8 cellular contexts compared by ENCODE assay signal in genomic region chr7:66100408-66101050, GRCh38. TPM values are rescaled to one million over a fixed set of nuclear protein-coding genes. Genes with fewer than 3 reads are reported as not detected.
A peak's percentile ranks its signal among the peaks of the same experiment; 100 is the strongest.
DNase-seq lines count a peak whose midpoint lies in the region; ATAC-seq and TF ChIP-seq lines count a peak whose summit lies in the region.

No MANE protein-coding gene starts in this region.

- peaks cover 11% of the 10 kb centered on the region for H3K4me1 Mint-ChIP-seq in stimulated activated naive CD8-positive, alpha-beta T cell treated with anti-CD3 and anti-CD28 coated beads, Interleukin-15, Interleukin-2, amounts not matched to agents 100 ng/mL and 50 ng/mL, for 24 hours (ENCODE audit: low read depth)
- peaks cover 11% of the 10 kb centered on the region for H3K4me1 Mint-ChIP-seq in WTC11

- peaks cover 0 to 13% (median 0%) of the 10 kb centered on the region in 4 donors for H3K4me1 ChIP-seq in tibial nerve

- no peak for TF ChIP-seq CTCF in WTC11 (IDR thresholded peaks at IDR 0.05)
- no peak for TF ChIP-seq CTCF in kidney epithelial cell (IDR thresholded peaks at IDR 0.05; ENCODE audit: insufficient read depth, low read length, poor library complexity, severe bottlenecking)
- no peak for TF ChIP-seq CTCF in tibial nerve (IDR thresholded peaks at IDR 0.05)

- no peaks in the 10 kb centered on the region for H3K9me3 ChIP-seq in tibial nerve

- H3K27ac Mint-ChIP-seq in stimulated activated naive CD8-positive, alpha-beta T cell treated with anti-CD3 and anti-CD28 coated beads, Interleukin-15, Interleukin-2, amounts not matched to agents 100 ng/mL and 50 ng/mL, for 24 hours = peak overlapping the region; percentile 86
- H3K27ac Mint-ChIP-seq in WTC11 = peak overlapping the region; percentile 89

- no peak for ATAC-seq in stimulated activated naive CD8-positive, alpha-beta T cell treated with anti-CD3 and anti-CD28 coated beads, Interleukin-15, Interleukin-2, amounts not matched to agents 100 U/mL and 50 U/mL, for 24 hours
- ATAC-seq in WTC11 = no peak

- no peak for DNase-seq in stimulated activated naive CD8-positive, alpha-beta T cell treated with anti-CD3 and anti-CD28 coated beads, Interleukin-15, Interleukin-2, amounts not matched to agents 100 U/mL and 50 U/mL, for 24 hours
- no peak for DNase-seq in WTC11 (ENCODE audit: low spot score)
- DNase-seq in kidney epithelial cell (ENCODE audit: low read depth) = no peak
- DNase-seq in tibial nerve (ENCODE audit: low spot score in 2 of 2) = no peak
- DNase-seq in stimulated activated CD4-positive, alpha-beta T cell treated with anti-CD3 and anti-CD28 coated beads, Interleukin-2, amount 100 ng/mL, for 48 hours = no peak
- DNase-seq in HK-2 (ENCODE audit: unreplicated experiment) = no peak
- DNase-seq in DMS 273 (lab: John Stamatoyannopoulos, UW; ENCODE audit: unreplicated experiment) = no peak

- WGBS in tibial nerve, 2 donors = 55 to 68% methylated on average over 12 of the region's 12 CpGs

- H3K4me3 ChIP-seq in kidney epithelial cell (ENCODE audit: low read depth, low read length) (peak overlapping the region; percentile 23), tibial nerve (peak overlapping the region in 3 of 4 donors; percentile 19 to 56 (median 42))

- no peak for TF ChIP-seq EP300 in tibial nerve (IDR thresholded peaks at IDR 0.05)

- H3K27me3 ChIP-seq in kidney epithelial cell (ENCODE audit: control insufficient read depth, insufficient read depth, low read length) (no peaks in the 10 kb centered on the region), tibial nerve (no peaks in the 10 kb centered on the region)

- no peaks in the 10 kb centered on the region for H3K36me3 Mint-ChIP-seq in stimulated activated naive CD8-positive, alpha-beta T cell treated with anti-CD3 and anti-CD28 coated beads, Interleukin-15, Interleukin-2, amounts not matched to agents 100 ng/mL and 50 ng/mL, for 24 hours (ENCODE audit: low read depth)
- H3K36me3 Mint-ChIP-seq in WTC11 = no peaks in the 10 kb centered on the region

- no peaks in the 10 kb centered on the region for H3K27me3 Mint-ChIP-seq in stimulated activated naive CD8-positive, alpha-beta T cell treated with anti-CD3 and anti-CD28 coated beads, Interleukin-15, Interleukin-2, amounts not matched to agents 100 ng/mL and 50 ng/mL, for 24 hours
- H3K27me3 Mint-ChIP-seq in WTC11 (ENCODE audit: low read depth) = no peaks in the 10 kb centered on the region

- POLR2A ChIA-PET in WTC11 (lab: Charles Lee) = no interaction called here

- CTCF ChIA-PET in WTC11 (lab: Charles Lee) = no interaction called here

- TF ChIP-seq POLR2A in tibial nerve (IDR thresholded peaks at IDR 0.05) = no peak

- peak overlapping the region in 3 of 4 donors; percentile 87 to 91 (median 89) for H3K27ac ChIP-seq in tibial nerve

- peak overlapping the region; percentile 77 for H3K4me3 Mint-ChIP-seq in stimulated activated naive CD8-positive, alpha-beta T cell treated with anti-CD3 and anti-CD28 coated beads, Interleukin-15, Interleukin-2, amounts not matched to agents 100 ng/mL and 50 ng/mL, for 24 hours
- H3K4me3 Mint-ChIP-seq in WTC11 = peak overlapping the region; percentile 58

- H3K36me3 ChIP-seq in kidney epithelial cell (ENCODE audit: control insufficient read depth, insufficient read depth, low read length) (no peaks in the 10 kb centered on the region), tibial nerve (no peaks in the 10 kb centered on the region)

- H3K9me3 Mint-ChIP-seq in stimulated activated naive CD8-positive, alpha-beta T cell treated with anti-CD3 and anti-CD28 coated beads, Interleukin-15, Interleukin-2, amounts not matched to agents 100 ng/mL and 50 ng/mL, for 24 hours = no peaks in the 10 kb centered on the region
- H3K9me3 Mint-ChIP-seq in WTC11 = no peaks in the 10 kb centered on the region

TF ChIP-seq in WTC11, 78 proteins besides CTCF, POLR2A, EP300 and RAD21:
- no peak for TF ChIP-seq GRHL2 (CRISPR knock-in tag; IDR thresholded peaks at IDR 0.05; ENCODE audit: insufficient replicate concordance, severe bottlenecking)
- TF ChIP-seq ZBTB43 (CRISPR knock-in tag; IDR thresholded peaks at IDR 0.05) = no peak
- TF ChIP-seq ZNF263 (CRISPR knock-in tag; IDR thresholded peaks at IDR 0.05; ENCODE audit: low read depth) = peak; percentile 13; the same call in 1 of the 2 replicates
- no peak for TF ChIP-seq FOXJ3 (CRISPR knock-in tag; IDR thresholded peaks at IDR 0.05; ENCODE audit: borderline replicate concordance)

RNA-seq across cellular contexts. Expression of gene CRCP, which starts 14.1 kb away (rescaled TPM):
- 20.3 to 23.3 TPM (median 21.2 TPM) in 3 replicates for total RNA-seq in WTC11 (2021)
- total RNA-seq in kidney epithelial cell = 34.2 and 38.5 TPM in 2 replicates
- 10 to 100 TPM; 23.9 to 49.4 (median 41.8) TPM for total RNA-seq in tibial nerve

RNA-seq across cellular contexts. Expression of gene ASL, which starts 24.9 kb away (rescaled TPM):
- total RNA-seq in WTC11 (2021) (29.5 to 31.9 TPM (median 29.8 TPM) in 3 replicates), kidney epithelial cell (51.1 and 71.7 TPM in 2 replicates), tibial nerve (100 to 1,000 TPM in 1 of 4 donors, 10 to 100 TPM in 3; 48.7 to 130 (median 63.3) TPM)
